ENCODE assay signal across 9 cellular contexts in the genomic region with DNA sequence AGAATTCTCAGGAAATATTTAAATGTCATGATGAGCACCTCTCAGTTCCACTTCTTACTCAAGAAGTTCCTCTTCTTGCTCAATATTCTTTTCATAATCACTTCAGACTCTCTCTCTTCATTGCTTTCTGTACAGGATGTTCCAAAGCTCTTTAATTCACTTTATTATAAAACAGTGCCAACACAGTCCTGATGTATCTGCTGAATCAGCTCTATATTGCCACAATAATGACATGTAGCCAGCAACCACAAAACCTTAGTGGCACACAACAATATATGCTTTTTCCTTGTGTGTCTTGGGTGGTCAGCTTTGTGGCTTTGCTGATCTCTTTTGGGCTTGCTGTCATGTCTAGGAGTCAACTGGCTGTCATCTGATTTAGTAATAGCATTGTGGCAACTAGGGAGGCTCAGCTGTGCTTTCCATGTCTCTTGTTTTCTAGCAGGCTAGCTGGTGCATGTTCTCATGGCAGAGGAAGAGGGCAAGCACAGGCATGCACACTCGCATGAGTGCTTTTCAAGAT. TPM values are rescaled to one million over a fixed set of nuclear protein-coding genes. Genes with fewer than 3 reads are reported as not detected.
DNase-seq lines count a peak whose midpoint lies in the region; ATAC-seq, FAIRE-seq and TF ChIP-seq lines count a peak whose summit lies in the region.
"Had no signal": no experiment of that assay in that cellular context is flagged by ENCODE, and none has a peak within 500 bp of the region (broad histone marks: within the 10 kb centered on the region; RNA-seq: fewer than 3 reads in every experiment).

No MANE protein-coding gene starts in this region.

- peaks cover 8% of the 10 kb centered on the region for H3K9me3 Mint-ChIP-seq in activated CD4-positive, alpha-beta T cell treated with anti-CD3 and anti-CD28 coated beads for 36 hours (ENCODE audit: low read depth)

- TF ChIP-seq CTCF in RWPE2 (IDR thresholded peaks at IDR 0.05; ENCODE audit: poor library complexity, severe bottlenecking) (no peak), pancreas (IDR thresholded peaks at IDR 0.05) (no peak)

- CTCF ChIA-PET in activated CD4-positive, alpha-beta T cell treated with anti-CD3 and anti-CD28 coated beads for 36 hours (lab: Charles Lee), result interaction anchor here (0.6 kb wide), 1 partner anchor 622 kb away, joined by 3 read pairs; no protein-coding TSS in a partner anchor

- intact Hi-C loops in pancreas (cut with DNase I), result loop anchor here in 1 of 3 donors (10.0 kb wide), 1 partner anchor 146 kb away; no protein-coding TSS in a partner anchor
- intact Hi-C loops in activated CD4-positive, alpha-beta T cell treated with anti-CD3 and anti-CD28 coated beads for 36 hours (cut with DNase I, micrococcal nuclease), result no loop called here

- H3K27ac ChIP-seq in RWPE2 (ENCODE audit: poor library complexity, severe bottlenecking), result peak overlapping the region; percentile 50
- no peak overlapping the region for H3K27ac ChIP-seq in pancreas

- peaks cover 21% of the 10 kb centered on the region for H3K27me3 Mint-ChIP-seq in activated CD4-positive, alpha-beta T cell treated with anti-CD3 and anti-CD28 coated beads for 36 hours

- no peak overlapping the region for H3K4me3 Mint-ChIP-seq in activated CD4-positive, alpha-beta T cell treated with anti-CD3 and anti-CD28 coated beads for 36 hours

- H3K36me3 ChIP-seq in RWPE2 (ENCODE audit: low read depth), result no peaks in the 10 kb centered on the region
- no peaks in the 10 kb centered on the region for H3K36me3 ChIP-seq in pancreas

- no peaks in the 10 kb centered on the region for H3K36me3 Mint-ChIP-seq in activated CD4-positive, alpha-beta T cell treated with anti-CD3 and anti-CD28 coated beads for 36 hours (ENCODE audit: low read depth)

- H3K4me1 Mint-ChIP-seq in activated CD4-positive, alpha-beta T cell treated with anti-CD3 and anti-CD28 coated beads for 36 hours, result peaks cover 3% of the 10 kb centered on the region

- ATAC-seq in GM19023 (IDR thresholded peaks at IDR 0.05; ENCODE audit: unreplicated experiment) (peak; percentile 59), HG03060 (IDR thresholded peaks at IDR 0.05; ENCODE audit: low read depth, unreplicated experiment) (peak; percentile 54), RWPE2 (ENCODE audit: low read depth) (peak; percentile 97), pancreas (peak in 3 of 4 donors; percentile 21 to 64 (median 52))
- no peak for ATAC-seq in activated CD4-positive, alpha-beta T cell treated with anti-CD3 and anti-CD28 coated beads for 36 hours
- ATAC-seq: HCT116 had no signal

- no peak for FAIRE-seq in pancreas (lab: Jason Lieb, UNC)

- WGBS in pancreas, 2 donors, result 92 to 100% methylated on average over 1 of the region's 1 CpG

- POLR2A ChIA-PET in activated CD4-positive, alpha-beta T cell treated with anti-CD3 and anti-CD28 coated beads for 36 hours (lab: Charles Lee), result no interaction called here

- H3K27ac Mint-ChIP-seq in activated CD4-positive, alpha-beta T cell treated with anti-CD3 and anti-CD28 coated beads for 36 hours, result no peak overlapping the region

- H3K4me1 ChIP-seq in RWPE2 (ENCODE audit: insufficient read depth, poor library complexity, severe bottlenecking), result peaks cover 15% of the 10 kb centered on the region
- no peaks in the 10 kb centered on the region for H3K4me1 ChIP-seq in pancreas

- DNase-seq in RWPE2 (ENCODE audit: low spot score) (peak; percentile 54), pancreas (no peak), NCI-H82 (lab: John Stamatoyannopoulos, UW) (no peak), ecto neural progenitor cell (ENCODE audit: low spot score) (no peak)
- no peak for DNase-seq in stimulated activated CD4-positive, alpha-beta T cell treated with anti-CD3 and anti-CD28 coated beads, Interleukin-1b, Interleukin-23, amount 100 ng/mL, for 48 hours
- DNase-seq in activated CD4-positive, alpha-beta T cell treated with anti-CD3 and anti-CD28 coated beads for 36 hours, result no peak

- H3K27me3 ChIP-seq in RWPE2 (ENCODE audit: insufficient read depth, poor library complexity, severe bottlenecking), result no peaks in the 10 kb centered on the region
- no peaks in the 10 kb centered on the region for H3K27me3 ChIP-seq in pancreas

- H3K4me3 ChIP-seq in RWPE2 (ENCODE audit: severe bottlenecking) (no peak overlapping the region), pancreas (no peak overlapping the region)

- no peaks in the 10 kb centered on the region for H3K9me3 ChIP-seq in RWPE2 (ENCODE audit: severe bottlenecking)
- no peaks in the 10 kb centered on the region for H3K9me3 ChIP-seq in pancreas

RNA-seq across cellular contexts. Expression of a gene that starts 52.8 kb away (rescaled TPM):
- total RNA-seq in pancreas, result 10 to 100 TPM in 1 of 6 donors, 1 to 10 TPM in 5; 5.2 to 10.7 (median 7.7) TPM
- polyA plus RNA-seq in pancreas, result 1 to 10 TPM; 2.7 to 5.6 TPM
- 1 to 10 TPM; 2.3 to 3.9 TPM for total RNA-seq in activated CD4-positive, alpha-beta T cell treated with anti-CD3 and anti-CD28 coated beads for 36 hours
